ENCODE assay signal across 1 cellular context in the genomic region with DNA sequence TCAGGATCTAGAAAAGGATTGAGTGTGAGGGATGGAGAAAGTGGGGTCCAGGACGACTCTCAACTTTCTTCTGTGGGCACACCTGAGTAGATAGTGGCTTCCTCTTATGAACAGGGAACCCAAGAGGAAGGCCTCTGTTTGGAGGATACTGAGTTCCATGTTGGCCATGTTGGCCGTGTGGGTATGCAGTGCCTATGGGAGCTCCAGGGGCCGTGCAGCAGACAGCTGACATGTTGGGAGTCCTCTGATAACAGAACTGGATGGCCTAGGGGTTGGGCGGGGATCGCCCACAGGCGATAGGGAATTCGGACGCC.
TF ChIP-seq lines count a peak whose summit lies in the region.

No MANE protein-coding gene starts in this region.

TF ChIP-seq in liver, 16 proteins besides CTCF, POLR2A, EP300 and RAD21 (continued from another document):
- TF ChIP-seq, protein P1, sequence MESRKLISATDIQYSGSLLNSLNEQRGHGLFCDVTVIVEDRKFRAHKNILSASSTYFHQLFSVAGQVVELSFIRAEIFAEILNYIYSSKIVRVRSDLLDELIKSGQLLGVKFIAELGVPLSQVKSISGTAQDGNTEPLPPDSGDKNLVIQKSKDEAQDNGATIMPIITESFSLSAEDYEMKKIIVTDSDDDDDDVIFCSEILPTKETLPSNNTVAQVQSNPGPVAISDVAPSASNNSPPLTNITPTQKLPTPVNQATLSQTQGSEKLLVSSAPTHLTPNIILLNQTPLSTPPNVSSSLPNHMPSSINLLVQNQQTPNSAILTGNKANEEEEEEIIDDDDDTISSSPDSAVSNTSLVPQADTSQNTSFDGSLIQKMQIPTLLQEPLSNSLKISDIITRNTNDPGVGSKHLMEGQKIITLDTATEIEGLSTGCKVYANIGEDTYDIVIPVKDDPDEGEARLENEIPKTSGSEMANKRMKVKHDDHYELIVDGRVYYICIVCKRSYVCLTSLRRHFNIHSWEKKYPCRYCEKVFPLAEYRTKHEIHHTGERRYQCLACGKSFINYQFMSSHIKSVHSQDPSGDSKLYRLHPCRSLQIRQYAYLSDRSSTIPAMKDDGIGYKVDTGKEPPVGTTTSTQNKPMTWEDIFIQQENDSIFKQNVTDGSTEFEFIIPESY (IDR thresholded peaks at IDR 0.05): no peak
